ENCODE assay signal across 14 cellular contexts in the genomic region with DNA sequence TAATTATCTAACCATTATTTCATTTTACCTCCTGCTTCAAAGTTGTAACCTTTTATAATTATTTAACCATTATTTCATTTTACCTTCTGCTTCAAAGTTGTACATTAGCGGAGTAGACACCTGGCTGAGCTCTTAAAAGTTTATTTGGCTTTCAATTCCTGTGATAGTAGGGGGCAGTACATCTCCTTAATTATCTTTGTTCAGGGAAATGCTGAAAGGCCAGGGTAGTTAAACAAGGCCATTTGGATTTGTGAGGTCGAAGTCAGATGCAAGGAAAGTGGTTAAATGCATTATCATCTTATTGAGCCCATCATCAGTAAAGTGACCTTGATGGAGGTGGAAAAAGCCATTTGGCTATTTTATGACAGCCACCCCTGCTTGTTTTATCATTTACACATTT.
"Had no signal": no experiment of that assay in that cellular context is flagged by ENCODE, and none has a peak within 500 bp of the region (broad histone marks: within the 10 kb centered on the region; RNA-seq: fewer than 3 reads in every experiment).

No MANE protein-coding gene starts in this region.

- DNase-seq: activated CD4-positive, CD25-positive, alpha-beta regulatory T cell treated with anti-CD3 and anti-CD28 coated beads, Interleukin-2, amount 50 U/mL, for 72 hours; activated naive CD4-positive, alpha-beta T cell treated with Interleukin-2 at 50 U/mL for 16 hours; activated naive CD8-positive, alpha-beta T cell treated with anti-CD3 and anti-CD28 coated beads, Interleukin-2, amount 50 U/mL, for 24 hours; activated T-cell treated with anti-CD3 and anti-CD28 coated beads for 4 hours; cerebellar nuclear complex; effector CD8-positive, alpha-beta T cell; left ventricle myocardium superior; naive thymus-derived CD8-positive, alpha-beta T cell; stimulated activated CD4-positive, alpha-beta T cell treated with anti-CD3 and anti-CD28 coated beads, Interleukin-2, amount 100 ng/mL, for 48 hours had no signal

- H3K4me3 Mint-ChIP-seq: activated naive CD8-positive, alpha-beta T cell treated with anti-CD3 and anti-CD28 coated beads, Interleukin-2, amount 50 U/mL, for 24 hours; memory B cell; naive thymus-derived CD8-positive, alpha-beta T cell; stimulated activated memory B cell treated with anti-CD40 and anti-IgM and Interleukin-4, amounts not matched to agents 10 μg/mL and 1 μg/mL and 100 μg/mL, for 72 hours had no signal

- H3K27ac Mint-ChIP-seq: activated naive CD8-positive, alpha-beta T cell treated with anti-CD3 and anti-CD28 coated beads, Interleukin-2, amount 50 U/mL, for 24 hours; memory B cell; naive thymus-derived CD8-positive, alpha-beta T cell; stimulated activated memory B cell treated with anti-CD40 and anti-IgM and Interleukin-4, amounts not matched to agents 10 μg/mL and 1 μg/mL and 100 μg/mL, for 72 hours had no signal

- H3K4me1 ChIP-seq: breast epithelium had no signal

- H3K4me3 ChIP-seq: ascending aorta, breast epithelium had no signal

- H3K36me3 Mint-ChIP-seq: memory B cell; naive thymus-derived CD8-positive, alpha-beta T cell; stimulated activated memory B cell treated with anti-CD40 and anti-IgM and Interleukin-4, amounts not matched to agents 10 μg/mL and 1 μg/mL and 100 μg/mL, for 72 hours had no signal

- H3K27ac ChIP-seq: ascending aorta, breast epithelium, neutrophil had no signal

- H3K36me3 ChIP-seq: ascending aorta, breast epithelium, neutrophil had no signal

- H3K9me3 Mint-ChIP-seq: activated naive CD8-positive, alpha-beta T cell treated with anti-CD3 and anti-CD28 coated beads, Interleukin-2, amount 50 U/mL, for 24 hours; memory B cell; stimulated activated memory B cell treated with anti-CD40 and anti-IgM and Interleukin-4, amounts not matched to agents 10 μg/mL and 1 μg/mL and 100 μg/mL, for 72 hours had no signal

- H3K9me3 ChIP-seq: ascending aorta, breast epithelium, neutrophil had no signal

- ATAC-seq: activated naive CD8-positive, alpha-beta T cell treated with anti-CD3 and anti-CD28 coated beads, Interleukin-2, amount 50 U/mL, for 24 hours; left ventricle myocardium superior; naive thymus-derived CD8-positive, alpha-beta T cell; stimulated activated memory B cell treated with anti-CD40 and anti-IgM and Interleukin-4, amounts not matched to agents 10 μg/mL and 1 μg/mL and 100 μg/mL, for 72 hours had no signal
